23 cellular contexts compared by ENCODE assay signal in genomic region chr10:61173450-61173849, GRCh38.
DNase-seq lines count a peak whose midpoint lies in the region; ATAC-seq, FAIRE-seq and TF ChIP-seq lines count a peak whose summit lies in the region.
"Had no signal": no experiment of that assay in that cellular context is flagged by ENCODE, and none has a peak within 500 bp of the region (broad histone marks: within the 10 kb centered on the region; RNA-seq: fewer than 3 reads in every experiment).

No MANE protein-coding gene starts in this region.

- H3K4me2 ChIP-seq in K562 (ENCODE audit: insufficient read depth, low read length) = no peak overlapping the region
- no peak overlapping the region for H3K4me2 ChIP-seq in PC-9
- H3K4me2 ChIP-seq: BLaER1 had no signal

- CTCF ChIA-PET in HEK293 (lab: Yijun Ruan, JAX) (no interaction called here), K562 (lab: Yijun Ruan, JAX; ENCODE audit: low intra/inter-chr PET ratio) (no interaction called here), PC-9 (lab: Charles Lee) (no interaction called here)

- H2AFZ ChIP-seq in K562 (ENCODE audit: low read depth, low read length) (no peak overlapping the region), PC-9 (no peak overlapping the region)

- BruUV-seq in K562 (replicated peaks; lab: Mats Ljungman, UMichigan) = no TSS peak
- BruUV-seq in PC-9 (replicated peaks; lab: Mats Ljungman, UMichigan) = no TSS peak

- H4K20me1 ChIP-seq in K562 (replicated peaks; ENCODE audit: control insufficient read depth, insufficient read depth, low read length) (no peaks in the 10 kb centered on the region), PC-9 (ENCODE audit: insufficient read depth) (no peaks in the 10 kb centered on the region)
- H4K20me1 ChIP-seq: BLaER1 had no signal

- ATAC-seq in K562 (no peak), HG02870 (IDR thresholded peaks at IDR 0.05; ENCODE audit: unreplicated experiment) (no peak), GM19395 (IDR thresholded peaks at IDR 0.05; ENCODE audit: unreplicated experiment) (no peak)

- POLR2A ChIA-PET in HEK293 (lab: Yijun Ruan, JAX) (no interaction called here), K562 (lab: Yijun Ruan, JAX) (no interaction called here), PC-9 (lab: Charles Lee; ENCODE audit: unreplicated experiment) (no interaction called here)

- FAIRE-seq in K562 (lab: Jason Lieb, UNC) = no peak
- FAIRE-seq: A204.1, D721Med, G401.6, GM12891 had no signal

- TF ChIP-seq RAD21 in K562 (CRISPR knock-in tag; conservative IDR thresholded peaks at IDR 0.05 in 1 of 2, IDR thresholded peaks at IDR 0.05 in 1 of 2) = no peak

- intact Hi-C loops in K562 (cut with micrococcal nuclease) = no loop called here
- intact Hi-C loops in PC-9 (cut with micrococcal nuclease; ENCODE audit: unreplicated experiment) = no loop called here

- no peaks in the 10 kb centered on the region for H3K9me1 ChIP-seq in K562 (ENCODE audit: control insufficient read depth, insufficient read depth, low read length)

- H3K4me3 ChIP-seq in HEK293 (ENCODE audit: low read depth, low read length) = no peak overlapping the region
- H3K4me3 ChIP-seq in K562 = no peak overlapping the region
- no peak overlapping the region for H3K4me3 ChIP-seq in PC-9
- H3K4me3 ChIP-seq: BLaER1 had no signal

- H3K9ac ChIP-seq in K562 (ENCODE audit: insufficient read depth in 1 of 2, low read depth in 2 of 2, low read length in 2 of 2) = no peak overlapping the region
- H3K9ac ChIP-seq: BLaER1 had no signal

- no peaks in the 10 kb centered on the region for H3K79me2 ChIP-seq in K562 (ENCODE audit: control insufficient read depth, insufficient read depth, low read length)
- H3K79me2 ChIP-seq in PC-9 (ENCODE audit: low read depth) = no peaks in the 10 kb centered on the region

- H3K27ac ChIP-seq in HEK293 (ENCODE audit: extremely low read depth, low read depth, low read length) = no peak overlapping the region
- no peak overlapping the region for H3K27ac ChIP-seq in K562 (ENCODE audit: extremely low read depth, low read depth, low read length)
- H3K27ac ChIP-seq in PC-9 = no peak overlapping the region
- H3K27ac ChIP-seq: BLaER1 had no signal

- TF ChIP-seq POLR2A in K562 (conservative IDR thresholded peaks at IDR 0.05) = no peak

- H3K9me3 ChIP-seq in HEK293 (ENCODE audit: control insufficient read depth, insufficient read depth, low read depth, low read length) (no peaks in the 10 kb centered on the region), K562 (replicated peaks; ENCODE audit: control insufficient read depth, insufficient read depth, low read depth, low read length) (no peaks in the 10 kb centered on the region), PC-9 (ENCODE audit: insufficient read depth, low read depth) (no peaks in the 10 kb centered on the region)
- H3K9me3 ChIP-seq: BE2C, BLaER1, Caco-2 had no signal

- no peaks in the 10 kb centered on the region for H3K27me3 ChIP-seq in K562 (ENCODE audit: control insufficient read depth in 2 of 2, insufficient read depth in 2 of 2, low read length in 2 of 2)
- no peaks in the 10 kb centered on the region for H3K27me3 ChIP-seq in PC-9 (ENCODE audit: insufficient read depth, low read depth)
- H3K27me3 ChIP-seq: BE2C, BLaER1 had no signal

- no peak for TF ChIP-seq EP300 in K562 (IDR thresholded peaks at IDR 0.05; ENCODE audit: low read length)

- no peak for DNase-seq in K562 (ENCODE audit: extremely low read depth in 1 of 4, low spot score in 3 of 4)
- DNase-seq in kidney tubule cell (ENCODE audit: low spot score) = peak; percentile 1
- no peak for DNase-seq in PC-9
- DNase-seq in T-helper 1 cell = no peak
- DNase-seq: 8988T; ACHN; BE2C; C1 segment of cervical spinal cord; Caco-2; Calu3; CD4-positive, alpha-beta memory T cell; CD4-positive, CD25-positive, alpha-beta regulatory T cell; CD8-positive, alpha-beta memory T cell; DMS79 treated with DMSO at 0.1 percent for 48 hours; GF-D8 had no signal

- TF ChIP-seq CTCF in HEK293 (tag by site-specific recombination; IDR thresholded peaks at IDR 0.05) (no peak), K562 (IDR thresholded peaks at IDR 0.05 in 2 of 3, conservative IDR thresholded peaks at IDR 0.05 in 1 of 3; ENCODE audit: insufficient read depth in 2 of 3, low read depth in 1 of 3, low read length in 3 of 3) (no peak), PC-9 (conservative IDR thresholded peaks at IDR 0.05) (no peak)

- 2% methylated on average over 5 of the region's 5 CpGs for WGBS in K562 (ENCODE audit: insufficient coverage, low coverage, missing lambda C conversion rate)

- no peaks in the 10 kb centered on the region for H3K4me1 ChIP-seq in HEK293 (ENCODE audit: control insufficient read depth, insufficient read depth, low read length)
- no peaks in the 10 kb centered on the region for H3K4me1 ChIP-seq in K562 (replicated peaks in 1 of 2; ENCODE audit: control insufficient read depth in 2 of 2, insufficient read depth in 2 of 2, low read length in 2 of 2)
- no peaks in the 10 kb centered on the region for H3K4me1 ChIP-seq in PC-9 (replicated peaks; ENCODE audit: insufficient read depth)
- H3K4me1 ChIP-seq: BE2C, BLaER1, Caco-2 had no signal

- no peaks in the 10 kb centered on the region for H3F3A ChIP-seq in PC-9 (ENCODE audit: insufficient read depth, low read depth)

- no peaks in the 10 kb centered on the region for H3K36me3 ChIP-seq in HEK293 (ENCODE audit: control insufficient read depth in 2 of 2, insufficient read depth in 1 of 2, low read length in 2 of 2)
- H3K36me3 ChIP-seq in K562 (ENCODE audit: control insufficient read depth, insufficient read depth, low read length) = no peaks in the 10 kb centered on the region
- no peaks in the 10 kb centered on the region for H3K36me3 ChIP-seq in PC-9 (ENCODE audit: low read depth)
- H3K36me3 ChIP-seq: BE2C, BLaER1 had no signal

- in situ Hi-C loops in K562 (cut with MboI) = no loop called here

- no peaks in the 10 kb centered on the region for H3K9me2 ChIP-seq in PC-9 (ENCODE audit: insufficient read depth)

TF ChIP-seq in HEK293, 187 proteins besides CTCF, POLR2A, EP300 and RAD21:
- TF ChIP-seq ZNF558 (tag by site-specific recombination; IDR thresholded peaks at IDR 0.05) (no peak), PRDM1 (tag by site-specific recombination; IDR thresholded peaks at IDR 0.05) (peak; percentile 96)

TF ChIP-seq in K562, 482 proteins besides CTCF, POLR2A, EP300 and RAD21:
- TF ChIP-seq ZNF512 (tag; IDR thresholded peaks at IDR 0.05) (peak; percentile 39; the same call in 1 of the 2 replicates), CREB3L1 (IDR thresholded peaks at IDR 0.05; ENCODE audit: borderline replicate concordance, low read depth) (no peak)
